Comparison of ENCODE assay signal across 15 cellular contexts in the genomic region with DNA sequence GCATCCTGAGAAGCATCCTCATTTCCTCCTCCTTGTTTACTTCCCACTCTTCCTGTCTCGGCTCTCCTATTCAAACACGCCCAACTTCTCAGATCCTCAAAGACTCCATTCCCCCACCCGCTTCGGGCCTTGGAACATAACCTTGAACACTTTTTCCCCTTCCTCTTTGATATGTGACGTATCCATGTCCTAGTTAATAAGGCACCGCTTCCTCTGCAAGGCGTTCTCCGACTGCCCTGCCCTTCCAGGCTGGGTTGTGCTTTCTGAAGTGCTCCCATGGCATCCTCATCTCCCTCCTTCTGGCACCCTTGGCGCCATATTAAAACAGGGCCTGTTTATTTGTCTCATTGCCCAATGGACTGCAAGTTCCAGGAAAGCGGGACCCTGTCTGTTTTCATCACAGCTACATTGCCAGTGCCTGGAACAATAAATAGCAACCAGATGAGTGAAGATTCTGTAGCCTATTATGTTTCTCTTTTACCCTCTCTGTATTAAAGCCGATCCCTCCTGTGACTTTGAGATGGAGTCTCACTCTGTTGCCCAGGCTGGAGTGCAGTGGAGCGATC.
DNase-seq lines count a peak whose midpoint lies in the region; ATAC-seq and TF ChIP-seq lines count a peak whose summit lies in the region.
"Had no signal": no experiment of that assay in that cellular context is flagged by ENCODE, and none has a peak within 500 bp of the region (broad histone marks: within the 10 kb centered on the region; RNA-seq: fewer than 3 reads in every experiment).

No MANE protein-coding gene starts in this region.

- H3K9me3 ChIP-seq in CD4-positive, CD25-positive, alpha-beta regulatory T cell (ENCODE audit: control insufficient read depth in 2 of 2, low read length in 2 of 2), result no peaks in the 10 kb centered on the region
- H3K9me3 ChIP-seq in osteoblast (ENCODE audit: low read depth, low read length), result peaks cover 6% of the 10 kb centered on the region
- H3K9me3 ChIP-seq in trophoblast cell (ENCODE audit: insufficient read depth, low read depth, low read length), result no peaks in the 10 kb centered on the region
- H3K9me3 ChIP-seq: BLaER1 treated with 17β-estradiol and CSF1 and Interleukin-3, amounts not matched to agents 10 nM and 100 nM; tibial artery had no signal

- H3K27me3 Mint-ChIP-seq in activated CD4-positive, alpha-beta T cell treated with anti-CD3 and anti-CD28 coated beads, Interleukin-2, amount 10 ng/mL, durations not matched to agents 7 days and 5 days, result no peaks in the 10 kb centered on the region
- no peaks in the 10 kb centered on the region for H3K27me3 Mint-ChIP-seq in CD4-positive, CD25-positive, alpha-beta regulatory T cell
- H3K27me3 Mint-ChIP-seq: IgD-negative memory B cell had no signal

- no peak overlapping the region for H3K18ac ChIP-seq in trophoblast cell (ENCODE audit: low read length)

- H3K9me3 Mint-ChIP-seq in activated CD4-positive, alpha-beta T cell treated with anti-CD3 and anti-CD28 coated beads, Interleukin-2, amount 10 ng/mL, durations not matched to agents 7 days and 5 days, result no peaks in the 10 kb centered on the region
- H3K9me3 Mint-ChIP-seq in CD4-positive, CD25-positive, alpha-beta regulatory T cell, result no peaks in the 10 kb centered on the region
- H3K9me3 Mint-ChIP-seq: IgD-negative memory B cell had no signal

- H2AFZ ChIP-seq in osteoblast (ENCODE audit: low read length) (no peak overlapping the region), trophoblast cell (ENCODE audit: insufficient read depth, low read length, poor library complexity) (no peak overlapping the region)

- no peak overlapping the region for H4K12ac ChIP-seq in trophoblast cell (ENCODE audit: low read depth, low read length)

- H3K27me3 ChIP-seq in CD4-positive, CD25-positive, alpha-beta regulatory T cell (ENCODE audit: control insufficient read depth, insufficient read depth, low read length), result no peaks in the 10 kb centered on the region
- H3K27me3 ChIP-seq in osteoblast (ENCODE audit: insufficient read depth, low read length) (no peaks in the 10 kb centered on the region), trophoblast cell (ENCODE audit: insufficient read depth, low read length) (no peaks in the 10 kb centered on the region)
- H3K27me3 ChIP-seq: BLaER1 treated with 17β-estradiol and CSF1 and Interleukin-3, amounts not matched to agents 10 nM and 100 nM; tibial artery had no signal

- H2BK120ac ChIP-seq in trophoblast cell (ENCODE audit: insufficient read depth, low read length, poor library complexity), result no peak overlapping the region

- no peak overlapping the region for H3K9ac ChIP-seq in trophoblast cell (ENCODE audit: low read length)
- H3K9ac ChIP-seq: BLaER1 treated with 17β-estradiol and CSF1 and Interleukin-3, amounts not matched to agents 10 nM and 100 nM had no signal

- peak overlapping the region; percentile 54 for H3K27ac Mint-ChIP-seq in activated CD4-positive, alpha-beta T cell treated with anti-CD3 and anti-CD28 coated beads, Interleukin-2, amount 10 ng/mL, durations not matched to agents 7 days and 5 days
- peak overlapping the region; percentile 86 to 93 (median 91) for H3K27ac Mint-ChIP-seq in CD4-positive, CD25-positive, alpha-beta regulatory T cell
- H3K27ac Mint-ChIP-seq: IgD-negative memory B cell had no signal

- no peak overlapping the region for H4K8ac ChIP-seq in trophoblast cell (ENCODE audit: low read depth, low read length)

- H4K20me1 ChIP-seq in osteoblast (ENCODE audit: insufficient read depth, low read length), result peaks cover 2% of the 10 kb centered on the region

- peaks cover 48% of the 10 kb centered on the region for H3K79me2 ChIP-seq in osteoblast (ENCODE audit: insufficient read depth, low read length)
- H3K79me2 ChIP-seq in trophoblast cell (ENCODE audit: control insufficient read depth, insufficient read depth, low read length, poor library complexity), result no peaks in the 10 kb centered on the region

- no peak overlapping the region for H3K14ac ChIP-seq in trophoblast cell (ENCODE audit: low read length)

- peak overlapping the region; percentile 25 for H3K27ac ChIP-seq in CD4-positive, CD25-positive, alpha-beta regulatory T cell (ENCODE audit: insufficient read depth, low read length, poor library complexity, severe bottlenecking)
- H3K27ac ChIP-seq in caudate nucleus (ENCODE audit: low read depth, low read length) (peak overlapping the region; percentile 2), osteoblast (ENCODE audit: low read depth, low read length) (peak overlapping the region; percentile 67), trophoblast cell (ENCODE audit: low read depth, low read length) (no peak overlapping the region)
- H3K27ac ChIP-seq: BLaER1 treated with 17β-estradiol and CSF1 and Interleukin-3, amounts not matched to agents 10 nM and 100 nM; tibial artery; VCaP had no signal

- H3K4me3 Mint-ChIP-seq in activated CD4-positive, alpha-beta T cell treated with anti-CD3 and anti-CD28 coated beads, Interleukin-2, amount 10 ng/mL, durations not matched to agents 7 days and 5 days, result no peak overlapping the region
- H3K4me3 Mint-ChIP-seq in CD4-positive, CD25-positive, alpha-beta regulatory T cell, result peak overlapping the region in 2 of 4 donors; percentile 43 to 58

- peaks cover 48% of the 10 kb centered on the region for H3K4me1 ChIP-seq in CD4-positive, CD25-positive, alpha-beta regulatory T cell (ENCODE audit: control insufficient read depth, insufficient read depth, low read length, poor library complexity, severe bottlenecking)
- peaks cover 36% of the 10 kb centered on the region for H3K4me1 ChIP-seq in osteoblast (ENCODE audit: insufficient read depth, low read length)
- H3K4me1 ChIP-seq in trophoblast cell (ENCODE audit: control insufficient read depth in 1 of 2, insufficient read depth in 2 of 2, low read length in 2 of 2), result no peaks in the 10 kb centered on the region

- TF ChIP-seq CTCF in osteoblast (IDR thresholded peaks at IDR 0.05; ENCODE audit: extremely low read depth, low read depth, low read length), result no peak

- H3K4me2 ChIP-seq in osteoblast (ENCODE audit: insufficient read depth, low read length) (no peak overlapping the region), trophoblast cell (ENCODE audit: low read length) (no peak overlapping the region)

- H3K4me3 ChIP-seq in CD4-positive, CD25-positive, alpha-beta regulatory T cell (ENCODE audit: low read depth, low read length), result no peak overlapping the region
- H3K4me3 ChIP-seq in osteoblast (ENCODE audit: insufficient read depth, low read length) (no peak overlapping the region), trophoblast cell (ENCODE audit: low read depth, low read length) (no peak overlapping the region)
- H3K4me3 ChIP-seq: BLaER1 treated with 17β-estradiol and CSF1 and Interleukin-3, amounts not matched to agents 10 nM and 100 nM; tibial artery had no signal

- no CpG with 5 or more reads among the region's 12 CpGs for WGBS in trophoblast cell (ENCODE audit: extremely low coverage, insufficient coverage, insufficient read length)

- POLR2A ChIA-PET in activated CD4-positive, alpha-beta T cell treated with anti-CD3 and anti-CD28 coated beads, Interleukin-2, amount 10 ng/mL, durations not matched to agents 7 days and 5 days (lab: Charles Lee), result no interaction called here

- ATAC-seq in CD4-positive, CD25-positive, alpha-beta regulatory T cell (ENCODE audit: low read depth in 2 of 2), result no peak
- ATAC-seq in activated CD4-positive, CD25-positive, alpha-beta regulatory T cell treated with anti-CD3 and anti-CD28 coated beads, Interleukin-2, amount 50 U/mL, for 24 hours, result no peak

- H2AK5ac ChIP-seq in trophoblast cell (ENCODE audit: low read length), result no peak overlapping the region

- H3K36me3 ChIP-seq in CD4-positive, CD25-positive, alpha-beta regulatory T cell (ENCODE audit: control insufficient read depth, insufficient read depth, low read length), result peaks cover 41% of the 10 kb centered on the region
- H3K36me3 ChIP-seq in osteoblast (ENCODE audit: insufficient read depth, low read length), result peaks cover 19% of the 10 kb centered on the region
- peaks cover 0 to 8% of the 10 kb centered on the region in 2 experiments for H3K36me3 ChIP-seq in trophoblast cell (ENCODE audit: control insufficient read depth in 1 of 2, insufficient read depth in 2 of 2, low read length in 2 of 2)

- peaks cover 72% of the 10 kb centered on the region for H3K36me3 Mint-ChIP-seq in activated CD4-positive, alpha-beta T cell treated with anti-CD3 and anti-CD28 coated beads, Interleukin-2, amount 10 ng/mL, durations not matched to agents 7 days and 5 days (ENCODE audit: low read depth)
- H3K36me3 Mint-ChIP-seq in CD4-positive, CD25-positive, alpha-beta regulatory T cell, result peaks cover 47% of the 10 kb centered on the region
- H3K36me3 Mint-ChIP-seq: IgD-negative memory B cell had no signal

- no peak overlapping the region for H3K4ac ChIP-seq in trophoblast cell (ENCODE audit: low read depth, low read length)

- no peaks in the 10 kb centered on the region for H3K79me1 ChIP-seq in trophoblast cell (ENCODE audit: low read length)

- no peak for DNase-seq in activated CD4-positive, alpha-beta T cell treated with anti-CD3 and anti-CD28 coated beads, Interleukin-2, amount 10 ng/mL, durations not matched to agents 7 days and 5 days
- no peak for DNase-seq in activated CD4-positive, alpha-beta T cell treated with anti-CD3 and anti-CD28 coated beads for 4 hours
- DNase-seq in CD4-positive, CD25-positive, alpha-beta regulatory T cell, result no peak
- no peak for DNase-seq in caudate nucleus (lab: John Stamatoyannopoulos, UW)
- no peak for DNase-seq in osteoblast (ENCODE audit: insufficient read length, low spot score, missing footprints)
- DNase-seq in trophoblast cell, result no peak
- DNase-seq in COLO829 (ENCODE audit: low spot score), result no peak
- DNase-seq: aorta, kidney glomerular epithelial cell, NCI-H187, tibial artery had no signal

- H2BK12ac ChIP-seq in trophoblast cell (ENCODE audit: low read length), result no peak overlapping the region

- H3K4me1 Mint-ChIP-seq in activated CD4-positive, alpha-beta T cell treated with anti-CD3 and anti-CD28 coated beads, Interleukin-2, amount 10 ng/mL, durations not matched to agents 7 days and 5 days, result peaks cover 63% of the 10 kb centered on the region
- peaks cover 31 to 86% (median 52%) of the 10 kb centered on the region in 4 donors for H3K4me1 Mint-ChIP-seq in CD4-positive, CD25-positive, alpha-beta regulatory T cell

- CTCF ChIA-PET in activated CD4-positive, alpha-beta T cell treated with anti-CD3 and anti-CD28 coated beads, Interleukin-2, amount 10 ng/mL, durations not matched to agents 7 days and 5 days (lab: Charles Lee), result interaction anchor here (1.2 to 2.0 kb wide), 4 partner anchors 11 to 286 kb away, joined by 3 to 6 read pairs (median 3); no protein-coding TSS in a partner anchor

- no peak overlapping the region for H3K23ac ChIP-seq in trophoblast cell (ENCODE audit: low read length)

- H2BK5ac ChIP-seq in trophoblast cell (ENCODE audit: low read depth, low read length, poor library complexity), result no peak overlapping the region

- no peak overlapping the region for H4K91ac ChIP-seq in trophoblast cell (ENCODE audit: low read depth, low read length)
